ENCODE assay signal across 18 cellular contexts in the genomic region with DNA sequence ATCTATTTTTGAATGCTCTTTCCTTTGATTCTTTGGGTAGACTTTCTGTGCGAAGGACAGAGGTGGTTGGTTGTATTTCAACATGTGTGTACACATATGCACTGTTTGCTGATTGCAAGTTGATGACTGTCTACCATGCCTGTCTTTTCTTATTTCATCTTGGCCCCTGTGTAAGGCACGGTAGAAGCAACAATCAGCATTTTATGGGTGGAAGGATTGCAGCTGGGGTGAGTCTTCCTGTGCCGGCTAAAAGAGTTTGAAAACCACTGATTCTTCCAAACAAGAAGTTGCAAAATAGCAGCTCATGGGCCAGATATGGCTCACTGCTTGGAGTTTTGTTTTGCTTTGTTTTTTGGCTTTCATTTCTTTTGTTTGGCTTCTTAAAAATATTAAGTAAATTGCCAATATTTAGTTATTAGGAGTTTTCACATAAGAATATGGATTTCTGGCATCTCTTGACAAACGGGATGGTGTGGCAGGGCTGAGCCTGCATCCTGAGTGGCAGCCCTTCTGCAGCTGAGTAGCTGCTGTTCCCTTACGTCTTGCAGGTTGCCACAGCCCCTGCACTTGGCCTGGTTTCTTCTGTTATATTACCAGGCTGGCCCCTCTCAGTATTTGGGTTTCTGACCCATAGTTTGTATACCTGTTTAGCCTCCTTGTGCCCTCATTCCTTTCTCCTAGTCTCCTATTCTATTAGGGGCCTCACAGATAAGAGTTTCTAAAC.
"Had no signal": no experiment of that assay in that cellular context is flagged by ENCODE, and none has a peak within 500 bp of the region (broad histone marks: within the 10 kb centered on the region; RNA-seq: fewer than 3 reads in every experiment).

No MANE protein-coding gene starts in this region.

- H3K9me3 Mint-ChIP-seq: activated naive CD8-positive, alpha-beta T cell treated with anti-CD3 and anti-CD28 coated beads, Interleukin-2, amount 10 ng/mL, durations not matched to agents 7 days and 5 days; activated T-helper 17 cell treated with anti-CD3 and anti-CD28 coated beads, Interleukin-2, amount 50 U/mL, for 72 hours; type B pancreatic cell had no signal

- H3K27ac ChIP-seq: colonic mucosa, suprapubic skin had no signal

- H3K4me1 Mint-ChIP-seq: activated T-helper 17 cell treated with anti-CD3 and anti-CD28 coated beads, Interleukin-2, amount 50 U/mL, for 72 hours had no signal

- H3K4me3 ChIP-seq: colonic mucosa, lung, suprapubic skin had no signal

- H3K36me3 ChIP-seq: colonic mucosa had no signal

- DNase-seq: activated CD4-positive, alpha-beta T cell treated with anti-CD3 and anti-CD28 coated beads, Interleukin-2, amount 50 U/mL, for 1 hour; activated CD4-positive, CD25-positive, alpha-beta regulatory T cell; activated naive CD8-positive, alpha-beta T cell treated with anti-CD3 and anti-CD28 coated beads, Interleukin-2, amount 10 ng/mL, durations not matched to agents 7 days and 5 days; activated T-cell treated with anti-CD3 and anti-CD28 coated beads for 4 hours; aorta; colonic mucosa; effector CD4-positive, alpha-beta T cell; hypothalamus; kidney glomerular epithelial cell; midbrain; stimulated activated CD4-positive, alpha-beta T cell treated with anti-CD3 and anti-CD28 coated beads, Interleukin-12 subunit alpha, Interleukin-12 subunit beta, amount 100 ng/mL, for 4 hours; stimulated activated CD4-positive, alpha-beta T cell treated with anti-CD3 and anti-CD28 coated beads, Interleukin-2, amount 100 ng/mL, for 48 hours; stimulated activated naive CD8-positive, alpha-beta T cell treated with anti-CD3 and anti-CD28 coated beads, Interleukin-15, Interleukin-2, amounts not matched to agents 100 U/mL and 50 U/mL, for 24 hours; T-helper 2 cell had no signal

- H3K9me3 ChIP-seq: colonic mucosa, suprapubic skin had no signal

- H3K27me3 Mint-ChIP-seq: activated naive CD8-positive, alpha-beta T cell treated with anti-CD3 and anti-CD28 coated beads, Interleukin-2, amount 10 ng/mL, durations not matched to agents 7 days and 5 days; activated T-helper 17 cell treated with anti-CD3 and anti-CD28 coated beads, Interleukin-2, amount 50 U/mL, for 72 hours; type B pancreatic cell had no signal

- H3K27me3 ChIP-seq: colonic mucosa, suprapubic skin had no signal

- H3K4me1 ChIP-seq: colonic mucosa, suprapubic skin had no signal

- H3K4me3 Mint-ChIP-seq: activated naive CD8-positive, alpha-beta T cell treated with anti-CD3 and anti-CD28 coated beads, Interleukin-2, amount 10 ng/mL, durations not matched to agents 7 days and 5 days; activated T-helper 17 cell treated with anti-CD3 and anti-CD28 coated beads, Interleukin-2, amount 50 U/mL, for 72 hours; type B pancreatic cell had no signal

- H3K36me3 Mint-ChIP-seq: type B pancreatic cell had no signal

- H3K27ac Mint-ChIP-seq: activated naive CD8-positive, alpha-beta T cell treated with anti-CD3 and anti-CD28 coated beads, Interleukin-2, amount 10 ng/mL, durations not matched to agents 7 days and 5 days; activated T-helper 17 cell treated with anti-CD3 and anti-CD28 coated beads, Interleukin-2, amount 50 U/mL, for 72 hours; type B pancreatic cell had no signal
